Comparison of ENCODE assay signal across 26 cellular contexts in the genomic region with DNA sequence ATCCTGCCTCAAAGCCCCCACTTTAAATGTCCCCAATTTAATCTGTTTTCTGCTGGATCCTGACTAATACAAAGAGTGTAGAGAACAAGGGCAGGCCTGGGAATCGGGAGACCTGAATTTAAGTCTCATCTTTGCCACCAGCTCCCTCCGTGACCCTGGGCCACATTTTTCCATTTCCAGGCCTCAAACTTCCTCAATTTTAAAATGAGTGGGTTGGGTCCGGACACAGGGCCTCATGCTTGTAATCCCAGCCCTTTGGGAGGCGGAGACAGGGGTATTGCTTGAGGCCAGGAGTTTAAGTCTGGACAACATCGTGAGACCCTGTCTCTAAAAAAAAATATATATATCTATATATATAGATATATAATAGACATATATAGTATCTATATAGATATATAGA.
"Had no signal": no experiment of that assay in that cellular context is flagged by ENCODE, and none has a peak within 500 bp of the region (broad histone marks: within the 10 kb centered on the region; RNA-seq: fewer than 3 reads in every experiment).

No MANE protein-coding gene starts in this region.

- H3K4me3 ChIP-seq: hepatocyte, left ventricle myocardium inferior, lower lobe of right lung, neural progenitor cell, ovary, prostate gland, right lobe of liver, suprapubic skin, thyroid gland, upper lobe of left lung, uterus had no signal

- H3K36me3 Mint-ChIP-seq: mesothelial cell of epicardium; natural killer cell treated with Interleukin-12 subunit alpha and Interleukin-12 subunit beta and Interleukin-15 and Interleukin-18, amount 100 ng/mL, for 72 hours; neural progenitor cell had no signal

- H3K27ac Mint-ChIP-seq: dendritic cell treated with granulocyte-macrophage colony-stimulating factor and Interleukin-4, amounts not matched to agents 40 ng/mL and 50 ng/mL, for 4 days; effector memory CD8-positive, alpha-beta T cell; memory B cell; natural killer cell treated with Interleukin-12 subunit alpha and Interleukin-12 subunit beta and Interleukin-15 and Interleukin-18, amount 100 ng/mL, for 72 hours; neural progenitor cell; stimulated activated effector memory CD8-positive, alpha-beta T cell treated with anti-CD3 and anti-CD28 coated beads, Interleukin-12 subunit alpha, Interleukin-12 subunit beta, amount 100 ng/mL, for 72 hours had no signal

- H3K4me2 ChIP-seq: hepatocyte, neural progenitor cell had no signal

- H3K9me3 ChIP-seq: left ventricle myocardium inferior, lower lobe of right lung, ovary, prostate gland, right lobe of liver, suprapubic skin, thyroid gland, upper lobe of left lung, uterus had no signal

- ATAC-seq: effector memory CD8-positive, alpha-beta T cell; foreskin keratinocyte; left cardiac atrium; lower lobe of right lung; natural killer cell treated with Interleukin-12 subunit alpha and Interleukin-12 subunit beta and Interleukin-15 and Interleukin-18, amount 100 ng/mL, for 72 hours; right lobe of liver; stimulated activated effector memory CD8-positive, alpha-beta T cell treated with anti-CD3 and anti-CD28 coated beads, Interleukin-12 subunit alpha, Interleukin-12 subunit beta, amount 100 ng/mL, for 72 hours; stimulated activated naive CD8-positive, alpha-beta T cell treated with anti-CD3 and anti-CD28 coated beads, Interleukin-15, Interleukin-2, amounts not matched to agents 100 U/mL and 50 U/mL, for 24 hours had no signal

- H3K36me3 ChIP-seq: left ventricle myocardium inferior, lower lobe of right lung, neural progenitor cell, ovary, prostate gland, right lobe of liver, suprapubic skin, thyroid gland, upper lobe of left lung, uterus had no signal

- H3K9ac ChIP-seq: neural progenitor cell had no signal

- H3K4me1 ChIP-seq: neural progenitor cell, prostate gland, uterus had no signal

- H2AFZ ChIP-seq: hepatocyte, neural progenitor cell had no signal

- DNase-seq: effector memory CD8-positive, alpha-beta T cell; foreskin keratinocyte; head of caudate nucleus; kidney; left cardiac atrium; left ventricle myocardium inferior; lower lobe of right lung; nucleus accumbens; ovary; right lobe of liver; stimulated activated CD4-positive, alpha-beta T cell treated with anti-CD3 and anti-CD28 coated beads, Interleukin-4, amount 100 ng/mL, for 1 hour; stimulated activated CD8-positive, alpha-beta memory T cell treated with anti-CD3 and anti-CD28 coated beads, Interleukin-4, amount 100 ng/mL, for 48 hours; stimulated activated naive CD8-positive, alpha-beta T cell treated with anti-CD3 and anti-CD28 coated beads, Interleukin-15, Interleukin-2, amounts not matched to agents 100 U/mL and 50 U/mL, for 24 hours; thyroid gland; upper lobe of left lung; uterus had no signal

- H3K9me3 Mint-ChIP-seq: dendritic cell treated with granulocyte-macrophage colony-stimulating factor and Interleukin-4, amounts not matched to agents 40 ng/mL and 50 ng/mL, for 4 days; effector memory CD8-positive, alpha-beta T cell; mesothelial cell of epicardium; natural killer cell treated with Interleukin-12 subunit alpha and Interleukin-12 subunit beta and Interleukin-15 and Interleukin-18, amount 100 ng/mL, for 72 hours; neural progenitor cell; stimulated activated effector memory CD8-positive, alpha-beta T cell treated with anti-CD3 and anti-CD28 coated beads, Interleukin-12 subunit alpha, Interleukin-12 subunit beta, amount 100 ng/mL, for 72 hours had no signal

- FAIRE-seq: kidney had no signal

- H3K4me3 Mint-ChIP-seq: dendritic cell treated with granulocyte-macrophage colony-stimulating factor and Interleukin-4, amounts not matched to agents 40 ng/mL and 50 ng/mL, for 4 days; effector memory CD8-positive, alpha-beta T cell; memory B cell; mesothelial cell of epicardium; neural progenitor cell; stimulated activated effector memory CD8-positive, alpha-beta T cell treated with anti-CD3 and anti-CD28 coated beads, Interleukin-12 subunit alpha, Interleukin-12 subunit beta, amount 100 ng/mL, for 72 hours had no signal

- H3K27me3 ChIP-seq: foreskin keratinocyte, hepatocyte, ovary, right lobe of liver, suprapubic skin, thyroid gland, upper lobe of left lung, uterus had no signal

- H3K27ac ChIP-seq: epithelial cell of prostate, foreskin keratinocyte, hepatocyte, left ventricle myocardium inferior, lower lobe of right lung, neural progenitor cell, ovary, prostate gland, right lobe of liver, suprapubic skin, thyroid gland, upper lobe of left lung, uterus had no signal

- H3K79me2 ChIP-seq: hepatocyte had no signal
